Comparison of ENCODE assay signal across 8 cellular contexts in the genomic region with DNA sequence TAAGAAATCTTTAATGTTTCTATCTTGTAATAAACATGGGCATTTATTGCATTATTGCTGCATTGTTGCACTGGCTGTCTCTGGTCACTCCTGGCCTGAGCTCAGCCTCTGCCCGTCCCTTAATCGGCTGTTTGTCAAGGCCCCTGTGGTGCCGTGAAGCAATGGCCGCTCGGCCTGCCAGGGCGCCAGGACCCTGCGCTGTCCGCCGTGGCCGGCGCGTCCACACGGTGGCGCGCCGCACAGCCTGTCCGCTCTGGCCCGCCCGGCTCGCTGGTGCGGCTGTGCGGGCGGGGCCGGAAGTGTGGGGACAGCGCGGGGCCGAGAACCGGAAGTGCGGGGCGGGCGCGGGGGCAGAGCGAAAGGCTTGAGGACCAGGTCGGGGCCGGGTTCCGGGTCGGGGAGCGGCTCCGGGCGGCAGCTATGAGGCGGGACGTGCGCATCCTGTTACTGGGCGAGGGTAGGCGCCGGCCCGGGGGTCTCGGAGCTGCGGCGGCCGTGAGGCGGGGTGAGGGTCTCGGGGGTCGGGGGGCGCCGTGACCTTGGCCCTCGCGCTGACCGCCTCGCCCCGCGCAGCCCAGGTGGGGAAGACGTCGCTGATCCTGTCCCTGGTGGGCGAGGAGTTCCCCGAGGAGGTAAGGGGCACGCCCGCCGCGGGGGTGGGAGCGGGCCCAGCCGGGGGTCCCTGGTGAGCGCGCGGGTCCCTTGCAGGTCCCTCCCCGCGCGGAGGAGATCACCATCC. TPM values are rescaled to one million over a fixed set of nuclear protein-coding genes. Genes with fewer than 3 reads are reported as not detected.
DNase-seq lines count a peak whose midpoint lies in the region; ATAC-seq and TF ChIP-seq lines count a peak whose summit lies in the region.

A gene (plus strand): TSS at position 353 of the 739 bp plus-strand sequence. CDS start 68 bp downstream, at position 421.

- peak; percentile 96 for ATAC-seq in SK-N-SH treated with all-trans-retinoic acid at 6 μM for 48 hours
- ATAC-seq in omental fat pad (ENCODE audit: low FRiP score): peak; percentile 91

- peaks cover 41% of the 10 kb centered on the region for H3K36me3 ChIP-seq in suprapubic skin

- peak within 1 kb of the TSS; percentile 77 for H3K27ac ChIP-seq in suprapubic skin

- peaks cover 27% of the 10 kb centered on the region for H3K4me1 ChIP-seq in suprapubic skin

- no peaks in the 10 kb centered on the region for H3K9me3 Mint-ChIP-seq in HFFc6

- H3K4me3 Mint-ChIP-seq in HFFc6: peak within 1 kb of the TSS; percentile 84

- H3K4me3 ChIP-seq in suprapubic skin: peak within 1 kb of the TSS; percentile 84

- no peak for TF ChIP-seq EP300 in suprapubic skin (IDR thresholded peaks at IDR 0.05)

- H3K4me1 Mint-ChIP-seq in HFFc6 (ENCODE audit: low read depth): no peaks in the 10 kb centered on the region

- H3K27me3 Mint-ChIP-seq in HFFc6 (ENCODE audit: insufficient read depth): no peaks in the 10 kb centered on the region; the same call in 1 of the 2 replicates

- TF ChIP-seq CTCF in HFFc6 (IDR thresholded peaks at IDR 0.05): peak; percentile 93
- TF ChIP-seq CTCF in omental fat pad (IDR thresholded peaks at IDR 0.05): peak in 2 of 3 donors; percentile 82 to 91
- TF ChIP-seq CTCF in suprapubic skin (IDR thresholded peaks at IDR 0.05): peak; percentile 81 to 97

- DNase-seq in GM03348 (ENCODE audit: low spot score): peak; percentile 96
- peak; percentile 87 for DNase-seq in HFFc6
- DNase-seq in NCI-H1092 (lab: John Stamatoyannopoulos, UW): peak; percentile 89
- peak; percentile 93 for DNase-seq in activated naive CD4-positive, alpha-beta T cell treated with anti-CD3 and anti-CD28 coated beads, Interleukin-2, amount 50 U/mL, for 16 hours
- peak; percentile 89 for DNase-seq in globus pallidus (ENCODE audit: low spot score)
- DNase-seq in omental fat pad (ENCODE audit: low spot score): peak; percentile 74
- DNase-seq in suprapubic skin (ENCODE audit: low spot score in 2 of 2): peak; percentile 94 to 96

- TF ChIP-seq POLR2A in suprapubic skin (IDR thresholded peaks at IDR 0.05): peak in 1 of 2 donors; percentile 51

- H3K27me3 ChIP-seq in suprapubic skin: no peaks in the 10 kb centered on the region

- H3K9me3 ChIP-seq in suprapubic skin: no peaks in the 10 kb centered on the region

- no peaks in the 10 kb centered on the region for H3K36me3 Mint-ChIP-seq in HFFc6 (ENCODE audit: low read depth)

- 0% methylated on average over 12 of the region's 78 CpGs for WGBS in suprapubic skin

- peak within 1 kb of the TSS; percentile 69 for H3K27ac Mint-ChIP-seq in HFFc6

TF ChIP-seq in SK-N-SH treated with all-trans-retinoic acid at 6 μM for 48 hours, 23 proteins besides CTCF, POLR2A, EP300 and RAD21:
- TF ChIP-seq ZC3H10 (CRISPR knock-in tag; IDR thresholded peaks at IDR 0.05): 0 out of 2 replicates have a peak, but pooled peaks have one; percentile 12
- TF ChIP-seq, protein P1, sequence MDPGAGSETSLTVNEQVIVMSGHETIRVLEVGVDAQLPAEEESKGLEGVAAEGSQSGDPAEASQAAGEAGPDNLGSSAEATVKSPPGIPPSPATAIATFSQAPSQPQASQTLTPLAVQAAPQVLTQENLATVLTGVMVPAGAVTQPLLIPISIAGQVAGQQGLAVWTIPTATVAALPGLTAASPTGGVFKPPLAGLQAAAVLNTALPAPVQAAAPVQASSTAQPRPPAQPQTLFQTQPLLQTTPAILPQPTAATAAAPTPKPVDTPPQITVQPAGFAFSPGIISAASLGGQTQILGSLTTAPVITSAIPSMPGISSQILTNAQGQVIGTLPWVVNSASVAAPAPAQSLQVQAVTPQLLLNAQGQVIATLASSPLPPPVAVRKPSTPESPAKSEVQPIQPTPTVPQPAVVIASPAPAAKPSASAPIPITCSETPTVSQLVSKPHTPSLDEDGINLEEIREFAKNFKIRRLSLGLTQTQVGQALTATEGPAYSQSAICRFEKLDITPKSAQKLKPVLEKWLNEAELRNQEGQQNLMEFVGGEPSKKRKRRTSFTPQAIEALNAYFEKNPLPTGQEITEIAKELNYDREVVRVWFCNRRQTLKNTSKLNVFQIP (CRISPR knock-in tag; IDR thresholded peaks at IDR 0.05; ENCODE audit: borderline replicate concordance, low read depth): no peak

RNA-seq across cellular contexts. Expression of the gene that starts here (rescaled TPM):
- total RNA-seq in HFFc6 (2021; fragmentation: NEBNext Ultra II Directional; extraction: Animal tissue kit (Norgen Biotek cat#: 25700)): 10 to 100 TPM; 73.9 to 93.4 (median 84.8) TPM
- total RNA-seq in omental fat pad: 10 to 100 TPM; 38.8 to 86.9 (median 61.5) TPM
- total RNA-seq in suprapubic skin: 100 to 1,000 TPM in 2 of 4 donors, 10 to 100 TPM in 2; 66.9 to 156 (median 96.8) TPM

Comparison
In these comparisons a context has a peak if more than half of its experiments do, and no peak if none do; other contexts are left out.
1. Peak in every context shown above with its lines: DNase-seq, ATAC-seq, H3K4me3 ChIP-seq and H3K27ac ChIP-seq.